Comparison of ENCODE assay signal across 26 cellular contexts in the genomic region with DNA sequence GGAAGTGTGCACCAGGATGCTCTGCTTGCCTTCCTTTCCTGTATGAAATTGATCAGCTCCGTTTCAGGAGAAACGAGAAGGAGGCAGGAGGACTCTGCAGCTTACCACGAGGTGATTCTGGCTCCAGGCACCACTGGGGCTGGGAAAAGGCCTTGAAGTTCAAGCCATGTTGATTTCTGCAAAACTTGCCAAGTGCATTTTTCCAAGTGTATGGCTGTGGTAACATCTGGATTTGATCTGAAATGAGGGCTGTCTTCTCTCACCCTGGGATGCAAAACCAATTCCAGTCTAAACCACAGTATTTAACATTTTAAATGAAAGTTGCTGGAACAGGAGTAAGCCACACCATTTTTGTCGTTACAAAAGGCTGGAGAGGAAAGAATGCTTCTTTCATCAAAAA.
"Had no signal": no experiment of that assay in that cellular context is flagged by ENCODE, and none has a peak within 500 bp of the region (broad histone marks: within the 10 kb centered on the region; RNA-seq: fewer than 3 reads in every experiment).

No MANE protein-coding gene starts in this region.

- H3K9me3 ChIP-seq: adrenal gland, body of pancreas, colonic mucosa, left lung, mucosa of descending colon, spleen, testis, uterus had no signal

- ATAC-seq: activated CD4-positive, alpha-beta T cell treated with anti-CD3 and anti-CD28 coated beads for 36 hours; body of pancreas; left lung; mucosa of descending colon; natural killer cell treated with Interleukin-12 subunit alpha and Interleukin-12 subunit beta and Interleukin-15 and Interleukin-18, amount 100 ng/mL, for 72 hours; right cardiac atrium had no signal

- H3K36me3 Mint-ChIP-seq: activated naive CD8-positive, alpha-beta T cell; natural killer cell treated with Interleukin-12 subunit alpha and Interleukin-12 subunit beta and Interleukin-15 and Interleukin-18, amount 100 ng/mL, for 72 hours had no signal

- H3K4me3 Mint-ChIP-seq: activated CD4-positive, alpha-beta T cell treated with anti-CD3 and anti-CD28 coated beads for 36 hours; activated naive CD8-positive, alpha-beta T cell; natural killer cell treated with Interleukin-12 subunit alpha and Interleukin-12 subunit beta and Interleukin-15 and Interleukin-18, amount 100 ng/mL, for 72 hours had no signal

- H3K4me3 ChIP-seq: adrenal gland, body of pancreas, colonic mucosa, left lung, lung, mucosa of descending colon, spleen, testis, uterus had no signal

- H3K27ac Mint-ChIP-seq: activated CD4-positive, alpha-beta T cell treated with anti-CD3 and anti-CD28 coated beads for 36 hours; activated naive CD8-positive, alpha-beta T cell; natural killer cell treated with Interleukin-12 subunit alpha and Interleukin-12 subunit beta and Interleukin-15 and Interleukin-18, amount 100 ng/mL, for 72 hours had no signal

- H3K4me1 ChIP-seq: adrenal gland, body of pancreas, colonic mucosa, left lung, spleen, testis, uterus had no signal

- H3K4me1 Mint-ChIP-seq: activated CD4-positive, alpha-beta T cell treated with anti-CD3 and anti-CD28 coated beads for 36 hours had no signal

- DNase-seq: activated CD4-positive, alpha-beta T cell treated with anti-CD3 and anti-CD28 coated beads for 36 hours; activated CD4-positive, alpha-beta T cell treated with anti-CD3 and anti-CD28 coated beads, Interleukin-2, amount 50 U/mL, for 4 hours; activated CD4-positive, CD25-positive, alpha-beta regulatory T cell; activated effector memory CD4-positive, alpha-beta T cell treated with Interleukin-2 at 50 U/mL for 16 hours; activated naive CD4-positive, alpha-beta T cell treated with Interleukin-2 at 50 U/mL for 16 hours; activated T-cell treated with anti-CD3 and anti-CD28 coated beads for 4 hours; adrenal gland; aorta; body of pancreas; colonic mucosa; effector memory CD4-positive, alpha-beta T cell; erythroblast; left lung; mucosa of descending colon; right cardiac atrium; spleen; stimulated activated CD4-positive, alpha-beta T cell treated with anti-CD3 and anti-CD28 coated beads, Interleukin-2, amount 100 ng/mL, for 48 hours; stimulated activated naive CD4-positive, alpha-beta T cell treated with Interleukin-2 at 50 U/mL for 16 hours; testis; trophoblast cell; uterus had no signal

- H3K9me3 Mint-ChIP-seq: natural killer cell treated with Interleukin-12 subunit alpha and Interleukin-12 subunit beta and Interleukin-15 and Interleukin-18, amount 100 ng/mL, for 72 hours had no signal

- H3K27me3 ChIP-seq: adrenal gland, body of pancreas, colonic mucosa, testis, uterus had no signal

- H3K36me3 ChIP-seq: adrenal gland, colonic mucosa, left lung, spleen, uterus had no signal

- FAIRE-seq: frontal cortex, islet of Langerhans had no signal
